ENCODE assay signal across 8 cellular contexts in the genomic region with DNA sequence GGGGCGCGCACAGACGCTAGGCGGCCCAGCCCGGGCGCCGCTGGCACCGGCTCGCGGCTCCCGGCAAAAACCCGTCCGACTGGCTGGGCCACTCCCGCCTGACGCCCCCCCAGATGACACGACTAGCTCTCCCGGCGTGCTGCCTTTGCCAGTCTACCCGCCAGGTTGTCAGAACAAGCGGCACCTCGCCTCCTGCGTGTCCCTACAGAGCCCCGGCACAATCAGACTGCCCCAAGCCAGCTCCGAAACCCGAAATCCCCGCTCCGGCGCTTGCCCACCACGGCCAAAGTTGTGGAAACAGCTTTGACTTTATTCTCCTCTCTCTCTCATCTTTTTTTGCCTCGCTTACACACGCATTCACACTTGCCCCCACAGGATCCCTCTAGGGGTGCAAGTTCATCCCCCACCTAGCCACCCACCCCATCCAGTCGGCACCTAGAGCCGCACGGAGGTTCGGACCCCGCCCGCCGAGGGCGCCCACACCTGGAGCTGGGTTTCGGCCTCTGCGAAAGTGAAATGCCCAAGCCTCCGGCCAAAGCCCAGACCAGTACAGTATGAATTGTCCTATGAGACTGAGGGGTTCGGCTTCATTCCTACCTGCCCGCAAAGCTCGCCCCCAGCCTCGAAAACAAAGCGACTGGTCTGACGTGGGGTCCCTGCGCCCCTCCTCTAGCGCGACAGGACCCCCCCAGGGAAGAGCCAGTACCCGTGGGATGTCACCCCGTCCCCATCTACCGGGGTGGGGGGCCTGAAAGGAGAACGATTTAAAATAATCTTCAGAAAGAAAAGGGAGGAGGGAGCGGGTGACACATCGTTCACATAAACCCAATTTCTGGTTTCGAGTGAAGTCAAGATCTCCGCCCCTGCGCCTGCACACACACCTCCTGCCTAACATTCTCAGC. TPM values are rescaled to one million over a fixed set of nuclear protein-coding genes. Genes with fewer than 3 reads are reported as not detected.
DNase-seq lines count a peak whose midpoint lies in the region; ATAC-seq and TF ChIP-seq lines count a peak whose summit lies in the region.

No MANE protein-coding gene starts in this region.

- in situ Hi-C loops in astrocyte of the spinal cord (cut with HindIII; ENCODE audit: low sequenced_read_pairs), result no loop called here

- intact Hi-C loops in A673 (cut with micrococcal nuclease; ENCODE audit: unreplicated experiment), result loop anchor here (5.0 kb wide), 3 partner anchors 166 to 1431 kb away; no protein-coding TSS in a partner anchor
- intact Hi-C loops in lower leg skin (cut with DNase I; ENCODE audit: low total_unique reads), result loop anchor here (10.0 kb wide), 3 partner anchors 878 to 1428 kb away; no protein-coding TSS in a partner anchor
- intact Hi-C loops in vagina (cut with DNase I), result no loop called here

- H3K27me3 ChIP-seq in A673 (replicated peaks; ENCODE audit: insufficient read depth, low read depth, low read length, poor library complexity), result no peaks in the 10 kb centered on the region
- peaks cover 99% of the 10 kb centered on the region for H3K27me3 ChIP-seq in HUES64 (ENCODE audit: insufficient read depth, low read length)
- H3K27me3 ChIP-seq in vagina, result peaks cover 15% of the 10 kb centered on the region

- peak; percentile 13 for ATAC-seq in GM18868 (IDR thresholded peaks at IDR 0.05; ENCODE audit: unreplicated experiment)

- peaks cover 30% of the 10 kb centered on the region for H3K4me1 ChIP-seq in A673 (ENCODE audit: insufficient read depth, low read length, poor library complexity, severe bottlenecking)
- H3K4me1 ChIP-seq in HUES64 (ENCODE audit: insufficient read depth, low read length), result peaks cover 33% of the 10 kb centered on the region
- H3K4me1 ChIP-seq in vagina, result peaks cover 44% of the 10 kb centered on the region

- peak overlapping the region; percentile 38; the same call in 1 of the 2 replicates for H3K9ac ChIP-seq in HUES64 (ENCODE audit: low read depth, low read length)

- H3K9me3 ChIP-seq in A673 (ENCODE audit: low read depth, low read length, poor library complexity, severe bottlenecking) (no peaks in the 10 kb centered on the region), HUES64 (ENCODE audit: insufficient read depth, low read depth, low read length) (no peaks in the 10 kb centered on the region), vagina (no peaks in the 10 kb centered on the region)

- POLR2A ChIA-PET in A673 (lab: Charles Lee; ENCODE audit: low non-redundant PET), result interaction anchor here (0.6 kb wide), 1 partner anchor 9 kb away, joined by 3 read pairs; no protein-coding TSS in a partner anchor
- POLR2A ChIA-PET in GM10248 (lab: Yijun Ruan, JAX), result no interaction called here

- H3K36me3 ChIP-seq in A673 (ENCODE audit: insufficient read depth, low read length, poor library complexity, severe bottlenecking), result no peaks in the 10 kb centered on the region
- H3K36me3 ChIP-seq in HUES64 (ENCODE audit: insufficient read depth, low read length), result no peaks in the 10 kb centered on the region
- no peaks in the 10 kb centered on the region for H3K36me3 ChIP-seq in vagina

- peak overlapping the region; percentile 75 for H3K4me3 ChIP-seq in A673 (ENCODE audit: low read depth, low read length, poor library complexity, severe bottlenecking)
- peak overlapping the region; percentile 57 for H3K4me3 ChIP-seq in HUES64 (ENCODE audit: low read length)
- peak overlapping the region; percentile 56 for H3K4me3 ChIP-seq in astrocyte of the spinal cord (ENCODE audit: low read depth, low read length)
- H3K4me3 ChIP-seq in lower leg skin (ENCODE audit: low read depth, poor library complexity, severe bottlenecking), result peak overlapping the region; percentile 51
- H3K4me3 ChIP-seq in vagina, result peak overlapping the region; percentile 54 to 81

- H3K27ac ChIP-seq in A673 (ENCODE audit: low read depth, low read length, poor library complexity, severe bottlenecking) (peak overlapping the region; percentile 76), HUES64 (ENCODE audit: low read depth, low read length) (no peak overlapping the region), vagina (peak overlapping the region; percentile 83)

- TF ChIP-seq POLR2A in lower leg skin (IDR thresholded peaks at IDR 0.05) (no peak), vagina (IDR thresholded peaks at IDR 0.05) (no peak)

- CTCF ChIA-PET in A673 (lab: Charles Lee) (interaction anchor here (0.6 to 1.9 kb wide), 3 partner anchors 16 to 1513 kb away, joined by 3 to 18 read pairs (median 6); a partner anchor contains a TSS), GM10248 (lab: Yijun Ruan, JAX) (interaction anchor here (0.7 to 1.8 kb wide), 4 partner anchors 8 to 25 kb away, joined by 3 to 4 read pairs (median 4); no protein-coding TSS in a partner anchor)

- no peak for TF ChIP-seq CTCF in A673 (conservative IDR thresholded peaks at IDR 0.05; ENCODE audit: low read depth, low read length)
- no peak for TF ChIP-seq CTCF in astrocyte of the spinal cord (IDR thresholded peaks at IDR 0.05; ENCODE audit: low read depth, low read length)
- no peak for TF ChIP-seq CTCF in lower leg skin (IDR thresholded peaks at IDR 0.05)
- TF ChIP-seq CTCF in vagina (IDR thresholded peaks at IDR 0.05), result no peak
- no peak for TF ChIP-seq CTCF in GM10248 (IDR thresholded peaks at IDR 0.05; ENCODE audit: control extremely low read depth, extremely low read depth, low read depth, missing control alignments)

- WGBS in HUES64, result under 1% methylated on average over 57 of the region's 60 CpGs
- WGBS in lower leg skin, 2 donors, result 1 to 3% methylated on average over 41 to 47 of the region's 60 CpGs

- BruUV-seq in A673 (replicated peaks; lab: Mats Ljungman, UMichigan), result TSS peak; percentile 57

- DNase-seq in A673 (ENCODE audit: low spot score) (peak; percentile 55), astrocyte of the spinal cord (ENCODE audit: low read depth, low spot score) (no peak), lower leg skin (ENCODE audit: low spot score in 2 of 2) (peak; percentile 73 to 93), vagina (ENCODE audit: extremely low spot score in 2 of 2) (peak; percentile 90 to 95), GM10248 (ENCODE audit: extremely low spot score) (no peak), cortex of kidney (lab: John Stamatoyannopoulos, UW) (no peak)

RNA-seq across cellular contexts. Expression of a gene that starts 1.7 kb away (rescaled TPM):
- 19.1 and 19.3 TPM in 2 replicates for total RNA-seq in A673 (2021)
- polyA plus RNA-seq in HUES64 (2013, experiment 1 of 2), result 4.0 TPM
- polyA plus RNA-seq in HUES64 (2013, experiment 2 of 2), result 8.7 TPM
- 100 to 1,000 TPM in 1 of 4 donors, 10 to 100 TPM in 3; 62.0 to 123 (median 63.7) TPM for total RNA-seq in lower leg skin
- total RNA-seq in vagina, result 19.4 TPM

Comparison
In these comparisons a context has a peak if more than half of its experiments do, and no peak if none do; other contexts are left out.
1. DNase-seq: peak in A673 (single experiment), lower leg skin (2 of 2) and vagina (2 of 2); none in astrocyte of the spinal cord (single experiment), GM10248 (single experiment) and cortex of kidney (single experiment).
2. Peak in every context shown above with its lines, with median percentiles within 50 percentile points of each other: H3K4me3 ChIP-seq.